Comparison of ENCODE assay signal across 25 cellular contexts in the genomic region with DNA sequence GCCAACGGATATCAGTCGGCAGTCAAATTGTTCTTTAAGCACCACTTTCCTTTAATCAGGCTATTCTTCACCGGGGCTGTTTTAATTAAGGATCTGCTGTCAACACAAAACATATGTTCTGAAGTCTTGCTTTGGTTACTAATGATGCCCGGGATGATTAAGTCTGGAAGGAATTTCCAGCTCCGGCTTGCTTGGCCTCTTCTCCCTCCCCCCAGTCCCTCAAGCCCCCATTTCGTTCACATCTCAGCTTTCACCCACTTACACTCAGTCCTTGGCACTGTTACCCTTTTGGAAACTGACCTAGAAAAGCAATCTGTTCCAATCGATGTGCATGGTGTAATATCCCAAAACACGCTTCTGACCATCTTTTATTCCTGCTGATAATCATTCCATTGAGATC.
DNase-seq lines count a peak whose midpoint lies in the region; ATAC-seq and TF ChIP-seq lines count a peak whose summit lies in the region.
"Had no signal": no experiment of that assay in that cellular context is flagged by ENCODE, and none has a peak within 500 bp of the region (broad histone marks: within the 10 kb centered on the region; RNA-seq: fewer than 3 reads in every experiment).

No MANE protein-coding gene starts in this region.

- TF ChIP-seq CTCF in cardiac fibroblast (IDR thresholded peaks at IDR 0.05; ENCODE audit: low read depth, low read length) (no peak), lower lobe of right lung (IDR thresholded peaks at IDR 0.05) (no peak)

- H3K4me1 ChIP-seq in lower lobe of right lung: no peaks in the 10 kb centered on the region

- DNase-seq in A172 (ENCODE audit: low spot score): peak; percentile 72
- peak; percentile 69 for DNase-seq in LHCN-M2 (ENCODE audit: low read depth)
- DNase-seq in cardiac fibroblast (ENCODE audit: low read depth in 2 of 2): peak; percentile 3 to 42
- no peak for DNase-seq in lower lobe of right lung
- no peak for DNase-seq in MV-4-11 (lab: John Stamatoyannopoulos, UW)
- DNase-seq in NCI-H2196 (lab: John Stamatoyannopoulos, UW; ENCODE audit: unreplicated experiment): no peak
- DNase-seq: activated CD4-positive, alpha-beta T cell treated with anti-CD3 and anti-CD28 coated beads, Interleukin-2, amount 10 ng/mL, durations not matched to agents 7 days and 5 days; activated CD8-positive, alpha-beta memory T cell treated with anti-CD3 and anti-CD28 coated beads, Interleukin-2, amount 50 U/mL, for 48 hours; activated effector memory CD4-positive, alpha-beta T cell treated with anti-CD3 and anti-CD28 coated beads, Interleukin-2, amount 50 U/mL, for 16 hours; activated naive CD8-positive, alpha-beta T cell treated with anti-CD3 and anti-CD28 coated beads, Interleukin-2, amount 50 U/mL, for 24 hours; CD4-positive, CD25-positive, alpha-beta regulatory T cell; DMS 273 treated with DMSO at 0.1 percent for 48 hours; GDM1; glutamatergic neuron; left ventricle myocardium superior; MG63; naive B cell; NCI-H1436; NCI-H526 treated with DMSO at 0.1 percent for 48 hours; occipital lobe; stimulated activated CD4-positive, alpha-beta T cell treated with anti-CD3 and anti-CD28 coated beads, Interleukin-12 subunit alpha, Interleukin-12 subunit beta, amount 100 ng/mL, for 4 hours had no signal

- ATAC-seq in lower lobe of right lung: peak; percentile 61
- ATAC-seq in HG03354 (IDR thresholded peaks at IDR 0.05; ENCODE audit: poor library complexity, severe bottlenecking, unreplicated experiment): no peak
- ATAC-seq in GM18517 (IDR thresholded peaks at IDR 0.05; ENCODE audit: unreplicated experiment): no peak
- ATAC-seq: activated naive CD8-positive, alpha-beta T cell treated with anti-CD3 and anti-CD28 coated beads, Interleukin-2, amount 50 U/mL, for 24 hours; left ventricle myocardium superior; Right ventricle myocardium inferior had no signal

- intact Hi-C loops in lower lobe of right lung (cut with DNase I): no loop called here

- H3K36me3 ChIP-seq in lower lobe of right lung: no peaks in the 10 kb centered on the region
- H3K36me3 ChIP-seq: MG63 had no signal

- H3K27ac ChIP-seq in lower lobe of right lung: no peak overlapping the region
- H3K27ac ChIP-seq: HL-60 had no signal

- peaks cover 12% of the 10 kb centered on the region for H3K27me3 ChIP-seq in lower lobe of right lung (ENCODE audit: low read depth)

- no peaks in the 10 kb centered on the region for H3K9me3 ChIP-seq in lower lobe of right lung
- H3K9me3 ChIP-seq: MG63 had no signal

- H3K4me3 ChIP-seq in cardiac fibroblast (replicated peaks in 1 of 2; ENCODE audit: low read depth in 2 of 2, low read length in 2 of 2) (no peak overlapping the region), lower lobe of right lung (no peak overlapping the region)
- H3K4me3 ChIP-seq: MG63 had no signal

Comparison
In these comparisons a context has a peak if more than half of its experiments do, and no peak if none do; other contexts are left out.
1. DNase-seq: peak in A172 (single experiment), LHCN-M2 (single experiment) and cardiac fibroblast (2 of 2); none in lower lobe of right lung (single experiment), MV-4-11 (single experiment) and NCI-H2196 (single experiment).
2. ATAC-seq: peak in lower lobe of right lung (2 of 2); none in HG03354 (single experiment) and GM18517 (single experiment).